11 cellular contexts compared by ENCODE assay signal in the genomic region with DNA sequence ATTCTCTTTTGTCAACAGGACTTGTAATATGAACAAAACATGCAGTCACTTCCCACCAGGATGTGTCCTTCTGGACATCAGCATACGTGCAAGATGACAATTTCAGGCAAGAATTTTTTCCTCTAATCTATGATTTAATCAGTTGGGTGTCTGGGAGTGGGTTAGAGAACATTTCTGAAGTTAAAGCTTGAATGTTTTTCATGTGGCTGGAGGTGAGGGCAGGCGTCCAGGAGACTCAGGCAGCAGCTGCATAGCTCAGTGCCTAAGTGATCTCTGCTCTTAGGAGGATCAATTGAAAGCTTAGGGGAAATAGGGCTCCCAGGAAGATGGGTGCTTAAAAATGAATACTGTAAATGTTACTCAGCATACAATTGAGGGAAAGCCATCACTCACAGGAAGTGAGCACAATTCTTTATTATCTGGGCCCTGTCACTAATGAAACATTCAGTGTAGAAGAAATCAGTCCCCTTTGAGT.
A peak's percentile ranks its signal among the peaks of the same experiment; 100 is the strongest.
DNase-seq lines count a peak whose midpoint lies in the region; ATAC-seq and TF ChIP-seq lines count a peak whose summit lies in the region.
"Had no signal": no experiment of that assay in that cellular context is flagged by ENCODE, and none has a peak within 500 bp of the region (broad histone marks: within the 10 kb centered on the region; RNA-seq: fewer than 3 reads in every experiment).

No MANE protein-coding gene starts in this region.

- POLR2A ChIA-PET in MCF 10A (lab: Yijun Ruan, JAX), result interaction anchor here (0.7 to 2.3 kb wide), 12 partner anchors 10 to 467 kb away, joined by 3 to 12 read pairs (median 4); a partner anchor contains a TSS

- no peaks in the 10 kb centered on the region for H3K27me3 ChIP-seq in layer of hippocampus (ENCODE audit: control insufficient read depth, insufficient read depth, low read length)
- no peaks in the 10 kb centered on the region for H3K27me3 ChIP-seq in thyroid gland

- no peak for TF ChIP-seq POLR2A in thyroid gland (IDR thresholded peaks at IDR 0.05)

- TF ChIP-seq CTCF in MCF 10A (IDR thresholded peaks at IDR 0.05; ENCODE audit: unreplicated experiment), result no peak
- no peak for TF ChIP-seq CTCF in thyroid gland (IDR thresholded peaks at IDR 0.05)

- H3K27ac Mint-ChIP-seq in MCF 10A (ENCODE audit: low read depth, unreplicated experiment), result peak overlapping the region; percentile 77

- 34 to 39% methylated on average over 2 of the region's 2 CpGs for WGBS in thyroid gland, 2 donors

- H3K27ac ChIP-seq in layer of hippocampus (ENCODE audit: low read depth, low read length), result peak overlapping the region; percentile 19
- H3K27ac ChIP-seq in thyroid gland, result peak overlapping the region; percentile 39 to 72 (median 66)
- H3K27ac ChIP-seq: VCaP had no signal

- no peaks in the 10 kb centered on the region for H3K36me3 Mint-ChIP-seq in MCF 10A (ENCODE audit: insufficient read depth, unreplicated experiment)

- ATAC-seq in HG03196 (IDR thresholded peaks at IDR 0.05; ENCODE audit: unreplicated experiment), result no peak

- H3K4me1 ChIP-seq in thyroid gland, result peaks cover 0 to 14% of the 10 kb centered on the region in 2 donors

- CTCF ChIA-PET in MCF 10A (lab: Yijun Ruan, JAX), result interaction anchor here (0.7 to 1.0 kb wide), 3 partner anchors 11 to 528 kb away, joined by 3 to 4 read pairs (median 3); no protein-coding TSS in a partner anchor

- intact Hi-C loops in MCF 10A (cut with micrococcal nuclease), result loop anchor here (5.0 kb wide), 1 partner anchor 390 kb away; no protein-coding TSS in a partner anchor
- intact Hi-C loops in thyroid gland (cut with DNase I), result no loop called here

- H3K4me3 Mint-ChIP-seq in MCF 10A (ENCODE audit: unreplicated experiment), result peak overlapping the region; percentile 45

- H3K36me3 ChIP-seq in thyroid gland, result no peaks in the 10 kb centered on the region

- DNase-seq in NCI-H1417 (lab: John Stamatoyannopoulos, UW), result peak in 2 of 3 experiments; percentile 6 to 24
- no peak for DNase-seq in NCI-H1417 treated with DMSO at 0.1 percent for 48 hours (lab: John Stamatoyannopoulos, UW)
- DNase-seq in MCF 10A (ENCODE audit: unreplicated experiment), result no peak
- peak; percentile 14 to 18 for DNase-seq in thyroid gland
- no peak for DNase-seq in medulla oblongata (ENCODE audit: extremely low spot score)
- DNase-seq in GM19240 (ENCODE audit: insufficient read length, low spot score), result no peak
- DNase-seq: ACHN, Karpas-422 had no signal

- peaks cover 50% of the 10 kb centered on the region for H3K4me1 Mint-ChIP-seq in MCF 10A (ENCODE audit: insufficient read depth, unreplicated experiment)

- H3K9me3 Mint-ChIP-seq in MCF 10A (ENCODE audit: unreplicated experiment), result peaks cover 10% of the 10 kb centered on the region

- H3K4me3 ChIP-seq in thyroid gland (replicated peaks in 1 of 3), result peak overlapping the region in 1 of 3 donors; percentile 3

- no TSS peak for BruUV-seq in MCF 10A (replicated peaks; lab: Mats Ljungman, UMichigan)

- H3K9me3 ChIP-seq in thyroid gland, result no peaks in the 10 kb centered on the region

- no peaks in the 10 kb centered on the region for H3K27me3 Mint-ChIP-seq in MCF 10A (ENCODE audit: insufficient read depth, unreplicated experiment)

Comparison
In these comparisons a context has a peak if more than half of its experiments do, and no peak if none do; other contexts are left out.
1. DNase-seq: peak in NCI-H1417 (2 of 3) and thyroid gland (2 of 2); none in NCI-H1417 treated with DMSO at 0.1 percent for 48 hours (single experiment), MCF 10A (single experiment), medulla oblongata (single experiment) and GM19240 (single experiment).